14 cellular contexts compared by ENCODE assay signal in the genomic region with DNA sequence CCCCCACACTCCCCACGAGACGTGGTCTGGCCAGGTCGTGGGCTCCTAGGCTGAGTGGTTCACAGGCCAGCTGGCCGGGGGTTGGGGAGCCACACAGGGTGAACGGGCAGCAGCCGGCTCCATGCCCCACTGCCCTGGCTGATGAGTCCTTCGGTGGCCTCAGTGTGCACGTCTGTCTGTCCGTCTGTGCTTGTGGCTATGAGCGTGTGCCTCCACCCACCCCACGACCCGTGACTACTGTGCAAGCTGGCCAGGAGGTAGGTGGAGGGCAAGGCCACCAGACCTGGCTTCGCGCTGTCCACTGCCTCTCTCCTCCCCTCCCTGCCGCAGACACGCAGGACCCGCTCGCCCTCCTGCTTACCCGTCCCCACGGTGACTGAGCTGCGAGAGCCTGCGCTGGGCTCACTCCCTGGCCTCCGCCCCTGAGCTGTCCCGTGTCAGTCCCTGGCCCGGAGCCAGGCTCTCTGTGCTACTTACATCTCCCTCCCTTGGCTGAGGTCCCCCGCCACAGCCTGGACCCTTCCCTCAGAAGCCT. TPM values are rescaled to one million over a fixed set of nuclear protein-coding genes. Genes with fewer than 3 reads are reported as not detected.
DNase-seq lines count a peak whose midpoint lies in the region; ATAC-seq and TF ChIP-seq lines count a peak whose summit lies in the region.
"Had no signal": no experiment of that assay in that cellular context is flagged by ENCODE, and none has a peak within 500 bp of the region (broad histone marks: within the 10 kb centered on the region; RNA-seq: fewer than 3 reads in every experiment).

No MANE protein-coding gene starts in this region.

- intact Hi-C loops in ovary (cut with DNase I) = no loop called here

- DNase-seq in right atrium auricular region (ENCODE audit: low spot score) = peak; percentile 88
- DNase-seq in ovary = peak; percentile 81 to 88 (median 86)
- DNase-seq in H4 (ENCODE audit: low spot score) = no peak
- no peak for DNase-seq in ACHN
- DNase-seq: activated gamma-delta T cell treated with Interleukin-2 at 50 U/mL for 16 hours; brain microvascular endothelial cell; CD4-positive, CD25-positive, alpha-beta regulatory T cell; NCI-H1694 treated with DMSO at 0.1 percent for 48 hours; SJCRH30 had no signal

- H3K27ac ChIP-seq in cingulate gyrus (ENCODE audit: low read depth, low read length) (peak overlapping the region; percentile 54), right atrium auricular region (peak overlapping the region; percentile 72 to 81), ovary (peak overlapping the region; percentile 65)
- H3K27ac ChIP-seq: brain microvascular endothelial cell, SJCRH30 had no signal

- H3K36me3 ChIP-seq in right atrium auricular region = peaks cover 29% of the 10 kb centered on the region
- H3K36me3 ChIP-seq in ovary = no peaks in the 10 kb centered on the region
- H3K36me3 ChIP-seq: SJCRH30 had no signal

- H3K9me3 ChIP-seq in right atrium auricular region (no peaks in the 10 kb centered on the region), ovary (no peaks in the 10 kb centered on the region)
- H3K9me3 ChIP-seq: SJCRH30 had no signal

- in situ Hi-C loops in ACHN (cut with HindIII; ENCODE audit: low pct_ligation_motif_present, low pct_unique_long_range_greater_than_20kb, low sequenced_read_pairs) = no loop called here

- ATAC-seq in HG03439 (IDR thresholded peaks at IDR 0.05; ENCODE audit: unreplicated experiment) (no peak), HG03139 (IDR thresholded peaks at IDR 0.05; ENCODE audit: unreplicated experiment) (no peak)

- TF ChIP-seq EP300 in ovary (IDR thresholded peaks at IDR 0.05) = no peak

- WGBS in ovary, 3 donors = 39 to 49% (median 40%) methylated on average over 26 of the region's 26 CpGs

- H3K27me3 ChIP-seq in right atrium auricular region (no peaks in the 10 kb centered on the region), ovary (no peaks in the 10 kb centered on the region)
- H3K27me3 ChIP-seq: brain microvascular endothelial cell, SJCRH30 had no signal

- TF ChIP-seq CTCF in right atrium auricular region (IDR thresholded peaks at IDR 0.05) (no peak), ovary (IDR thresholded peaks at IDR 0.05) (no peak)

- H3K4me3 ChIP-seq in right atrium auricular region (no peak overlapping the region), ovary (no peak overlapping the region)
- H3K4me3 ChIP-seq: SJCRH30 had no signal

- H3K4me1 ChIP-seq in right atrium auricular region (peaks cover 0 to 34% of the 10 kb centered on the region in 2 donors), ovary (ENCODE audit: insufficient read depth) (peaks cover 14% of the 10 kb centered on the region)
- H3K4me1 ChIP-seq: SJCRH30 had no signal

- TF ChIP-seq POLR2A in ovary (IDR thresholded peaks at IDR 0.05) = no peak

RNA-seq across cellular contexts. Expression of a gene that starts 14.1 kb away (rescaled TPM):
- total RNA-seq in right atrium auricular region = 100 to 1,000 TPM; 257 to 324 TPM
- 100 to 1,000 TPM in 4 of 7 donors, 10 to 100 TPM in 3; 56.9 to 209 (median 101) TPM for total RNA-seq in ovary
- 100 to 1,000 TPM in 1 of 2 donors, 1 to 10 TPM in 1; 2.5 to 151 TPM for polyA plus RNA-seq in ovary
- 0.14 TPM in 1 of 2 replicates, not detected in the other for total RNA-seq in H4 (2014; rRNA removed; shearing (Covaris generic))
- total RNA-seq: activated CD8-positive, alpha-beta memory T cell treated with anti-CD3 and anti-CD28 coated beads for 36 hours; CD4-positive, CD25-positive, alpha-beta regulatory T cell; endothelial cell of umbilical vein had no signal
- polyA plus RNA-seq: CD4-positive, CD25-positive, alpha-beta regulatory T cell; endothelial cell of umbilical vein had no signal

RNA-seq across cellular contexts. Expression of a gene that starts 14.7 kb away (rescaled TPM):
- 10 to 100 TPM; 17.3 TPM for total RNA-seq in right atrium auricular region
- 10 to 100 TPM; 40.5 to 68.6 (median 55.7) TPM for total RNA-seq in ovary
- polyA plus RNA-seq in ovary = 10 to 100 TPM; 19.9 to 76.6 TPM
- 4.2 and 17.5 TPM in 2 replicates for total RNA-seq in H4 (2014; rRNA removed; shearing (Covaris generic))

RNA-seq across cellular contexts. Expression of a gene that starts 30.6 kb away (rescaled TPM):
- total RNA-seq in right atrium auricular region (10 to 100 TPM; 11.4 to 12.0 TPM), ovary (10 to 100 TPM; 17.2 to 84.6 (median 52.9) TPM)
- 10 to 100 TPM; 15.7 to 34.1 TPM for polyA plus RNA-seq in ovary
- 22.8 and 23.1 TPM in 2 replicates for total RNA-seq in H4 (2014; rRNA removed; shearing (Covaris generic))

RNA-seq across cellular contexts. Expression of a gene that starts 45.9 kb away (rescaled TPM):
- total RNA-seq in right atrium auricular region = 10 to 100 TPM; 62.3 to 65.8 TPM
- 10 to 100 TPM; 15.4 to 34.5 (median 22.8) TPM for total RNA-seq in ovary
- polyA plus RNA-seq in ovary = 10 to 100 TPM; 10.8 to 26.9 TPM
- total RNA-seq in H4 (2014; rRNA removed; shearing (Covaris generic)) = 23.1 and 28.1 TPM in 2 replicates

RNA-seq across cellular contexts. Expression of a gene that starts 46.2 kb away (rescaled TPM):
- total RNA-seq in right atrium auricular region = 100 to 1,000 TPM; 161 to 174 TPM
- total RNA-seq in ovary = 100 to 1,000 TPM; 147 to 239 (median 200) TPM
- 100 to 1,000 TPM; 165 to 380 TPM for polyA plus RNA-seq in ovary
- 634 and 694 TPM in 2 replicates for total RNA-seq in H4 (2014; rRNA removed; shearing (Covaris generic))

Comparison
In these comparisons a context has a peak if more than half of its experiments do, and no peak if none do; other contexts are left out.
1. DNase-seq: peak in right atrium auricular region (single experiment) and ovary (5 of 5); none in H4 (single experiment) and ACHN (single experiment).
2. RNA of a gene that starts 14.1 kb away (total RNA-seq): 257 to 324 TPM in right atrium auricular region and 56.9 to 209 TPM in ovary; 0.14 TPM in H4; every median in the first group is over 10 times any median in the second.
3. Peak in every context shown above with its lines, with median percentiles within 50 percentile points of each other: H3K27ac ChIP-seq.